Comparison of ENCODE assay signal across 19 cellular contexts in the genomic region with DNA sequence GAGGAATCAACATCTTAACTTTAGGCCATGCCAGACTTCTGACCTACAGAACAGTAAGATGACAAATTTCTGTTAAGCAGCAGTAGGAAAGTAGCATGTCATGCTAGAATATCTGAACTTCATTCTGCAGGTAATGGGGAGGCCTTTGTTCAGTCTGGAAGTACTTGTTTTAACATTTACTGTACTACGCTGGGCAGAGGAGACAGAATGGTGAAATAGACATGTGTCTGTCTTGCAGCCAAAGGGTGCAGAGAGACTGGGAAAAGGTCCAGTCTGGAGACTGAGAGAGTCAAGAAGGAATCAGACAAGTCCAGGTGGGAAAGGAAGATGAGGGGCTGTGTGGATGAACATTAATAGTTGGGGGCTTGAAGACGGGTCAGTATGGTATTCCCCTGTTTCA. TPM values are rescaled to one million over a fixed set of nuclear protein-coding genes. Genes with fewer than 3 reads are reported as not detected.
DNase-seq lines count a peak whose midpoint lies in the region; ATAC-seq and TF ChIP-seq lines count a peak whose summit lies in the region.
"Had no signal": no experiment of that assay in that cellular context is flagged by ENCODE, and none has a peak within 500 bp of the region (broad histone marks: within the 10 kb centered on the region; RNA-seq: fewer than 3 reads in every experiment).

No MANE protein-coding gene starts in this region.

- no peak overlapping the region for H3K4me3 Mint-ChIP-seq in MCF 10A (ENCODE audit: unreplicated experiment)
- H3K4me3 Mint-ChIP-seq in endodermal cell: no peak overlapping the region

- TF ChIP-seq CTCF in MCF 10A (IDR thresholded peaks at IDR 0.05; ENCODE audit: unreplicated experiment): no peak
- no peak for TF ChIP-seq CTCF in breast epithelium (IDR thresholded peaks at IDR 0.05)
- no peak for TF ChIP-seq CTCF in endodermal cell (conservative IDR thresholded peaks at IDR 0.05)
- no peak for TF ChIP-seq CTCF in BE2C (IDR thresholded peaks at IDR 0.05; ENCODE audit: low read depth, low read length)

- H3K9me3 Mint-ChIP-seq in MCF 10A (ENCODE audit: unreplicated experiment) (no peaks in the 10 kb centered on the region), endodermal cell (no peaks in the 10 kb centered on the region)

- H3K27me3 ChIP-seq in breast epithelium (no peaks in the 10 kb centered on the region), endodermal cell (ENCODE audit: control insufficient read depth, insufficient read depth, low read length, poor library complexity, severe bottlenecking) (no peaks in the 10 kb centered on the region), BE2C (no peaks in the 10 kb centered on the region)
- H3K27me3 ChIP-seq: gastrocnemius medialis, Peyer's patch had no signal

- no TSS peak for BruUV-seq in MCF 10A (replicated peaks; lab: Mats Ljungman, UMichigan)

- H3K9me3 ChIP-seq in breast epithelium (no peaks in the 10 kb centered on the region), endodermal cell (ENCODE audit: control insufficient read depth, low read length) (peaks cover 15% of the 10 kb centered on the region), BE2C (no peaks in the 10 kb centered on the region)
- H3K9me3 ChIP-seq: gastrocnemius medialis, Peyer's patch, thoracic aorta had no signal

- intact Hi-C loops in MCF 10A (cut with micrococcal nuclease) (no loop called here), breast epithelium (cut with DNase I; ENCODE audit: low total_unique reads) (no loop called here)

- H3K4me1 Mint-ChIP-seq in MCF 10A (ENCODE audit: insufficient read depth, unreplicated experiment): peaks cover 6% of the 10 kb centered on the region
- peaks cover 10% of the 10 kb centered on the region for H3K4me1 Mint-ChIP-seq in endodermal cell

- H3K9ac ChIP-seq in endodermal cell (ENCODE audit: extremely low read depth, low read length, poor library complexity, severe bottlenecking): no peak overlapping the region
- H3K9ac ChIP-seq: parathyroid adenoma had no signal

- DNase-seq in MCF 10A (ENCODE audit: unreplicated experiment): no peak
- DNase-seq in breast epithelium (ENCODE audit: low spot score in 2 of 2): no peak
- DNase-seq in endodermal cell: no peak
- no peak for DNase-seq in glomerular visceral epithelial cell (ENCODE audit: extremely low spot score)
- DNase-seq in GDM1 (lab: John Stamatoyannopoulos, UW): no peak
- no peak for DNase-seq in BE2C
- no peak for DNase-seq in T-helper 9 cell
- DNase-seq: activated CD4-positive, alpha-beta T cell treated with anti-CD3 and anti-CD28 coated beads, Interleukin-2, amount 50 U/mL, for 4 hours; activated naive CD4-positive, alpha-beta T cell treated with Interleukin-2 at 50 U/mL for 16 hours; caudate nucleus; DMS53; gastrocnemius medialis; NCI-H187; NCI-H526; Peyer's patch; T-helper 1 cell had no signal

- POLR2A ChIA-PET in MCF 10A (lab: Yijun Ruan, JAX): no interaction called here

- 99 to 100% methylated on average over 1 to 2 of the region's 2 CpGs for WGBS in endodermal cell (ENCODE audit: insufficient coverage in 1 of 2, insufficient read length in 1 of 2), 2 experiments

- H3K36me3 Mint-ChIP-seq in MCF 10A (ENCODE audit: insufficient read depth, unreplicated experiment): peaks cover 94% of the 10 kb centered on the region
- peaks cover 79% of the 10 kb centered on the region for H3K36me3 Mint-ChIP-seq in endodermal cell (ENCODE audit: low read depth)

- H3K4me3 ChIP-seq in breast epithelium (no peak overlapping the region), endodermal cell (ENCODE audit: low read length) (no peak overlapping the region), BE2C (ENCODE audit: low read depth, low read length) (no peak overlapping the region)
- H3K4me3 ChIP-seq: gastrocnemius medialis, Peyer's patch, thoracic aorta had no signal

- peak overlapping the region; percentile 52 for H3K27ac Mint-ChIP-seq in MCF 10A (ENCODE audit: low read depth, unreplicated experiment)
- peak overlapping the region; percentile 35 for H3K27ac Mint-ChIP-seq in endodermal cell

- H3K4me1 ChIP-seq in breast epithelium (no peaks in the 10 kb centered on the region), endodermal cell (ENCODE audit: control insufficient read depth, insufficient read depth, low read length) (no peaks in the 10 kb centered on the region), BE2C (no peaks in the 10 kb centered on the region)
- H3K4me1 ChIP-seq: parathyroid adenoma, Peyer's patch had no signal

- H3K27me3 Mint-ChIP-seq in MCF 10A (ENCODE audit: insufficient read depth, unreplicated experiment): no peaks in the 10 kb centered on the region
- H3K27me3 Mint-ChIP-seq in endodermal cell (ENCODE audit: insufficient read depth): no peaks in the 10 kb centered on the region

- CTCF ChIA-PET in MCF 10A (lab: Yijun Ruan, JAX): interaction anchor here (5.2 kb wide), 1 partner anchor 14 kb away, joined by 40 read pairs; no protein-coding TSS in a partner anchor

- H3K27ac ChIP-seq in breast epithelium: no peak overlapping the region
- H3K27ac ChIP-seq in endodermal cell (ENCODE audit: low read depth, low read length): no peak overlapping the region
- H3K27ac ChIP-seq: parathyroid adenoma, Peyer's patch, thoracic aorta had no signal

- no peak for TF ChIP-seq POLR2A in breast epithelium (IDR thresholded peaks at IDR 0.05)

- no peaks in the 10 kb centered on the region for H3K36me3 ChIP-seq in breast epithelium
- peaks cover 89% of the 10 kb centered on the region for H3K36me3 ChIP-seq in endodermal cell (ENCODE audit: control insufficient read depth, insufficient read depth, low read length)
- peaks cover 57% of the 10 kb centered on the region for H3K36me3 ChIP-seq in BE2C

- ATAC-seq in HG02981 (IDR thresholded peaks at IDR 0.05; ENCODE audit: unreplicated experiment): peak; percentile 3

RNA-seq across cellular contexts. Expression of a gene that starts 17.5 kb away (rescaled TPM):
- total RNA-seq in MCF 10A (2022) (10.7 and 15.6 TPM in 2 replicates), breast epithelium (10 to 100 TPM in 2 of 3 donors, 1 to 10 TPM in 1; 9.9 to 20.5 (median 15.1) TPM), endodermal cell (10 to 100 TPM; 11.4 to 15.2 TPM)
- 11.3 TPM for polyA plus RNA-seq in endodermal cell (2013, experiment 1 of 2)
- polyA plus RNA-seq in endodermal cell (2013, experiment 2 of 2): 11.1 TPM
- polyA plus RNA-seq in BE2C (2012; ENCODE audit: insufficient read depth, insufficient read length, low read depth): 15.9 TPM

RNA-seq across cellular contexts. Expression of a gene that starts 43.1 kb away (rescaled TPM):
- 32.9 and 37.6 TPM in 2 replicates for total RNA-seq in MCF 10A (2022)
- 10 to 100 TPM; 25.3 to 34.1 (median 32.1) TPM for total RNA-seq in breast epithelium
- total RNA-seq in endodermal cell: 10 to 100 TPM; 40.8 to 45.4 TPM
- 31.9 TPM for polyA plus RNA-seq in endodermal cell (2013, experiment 1 of 2)
- 32.7 TPM for polyA plus RNA-seq in endodermal cell (2013, experiment 2 of 2)
- polyA plus RNA-seq in BE2C (2012; ENCODE audit: insufficient read depth, insufficient read length, low read depth): 10.5 TPM
